ENCODE assay signal across 1 cellular context in the genomic region with DNA sequence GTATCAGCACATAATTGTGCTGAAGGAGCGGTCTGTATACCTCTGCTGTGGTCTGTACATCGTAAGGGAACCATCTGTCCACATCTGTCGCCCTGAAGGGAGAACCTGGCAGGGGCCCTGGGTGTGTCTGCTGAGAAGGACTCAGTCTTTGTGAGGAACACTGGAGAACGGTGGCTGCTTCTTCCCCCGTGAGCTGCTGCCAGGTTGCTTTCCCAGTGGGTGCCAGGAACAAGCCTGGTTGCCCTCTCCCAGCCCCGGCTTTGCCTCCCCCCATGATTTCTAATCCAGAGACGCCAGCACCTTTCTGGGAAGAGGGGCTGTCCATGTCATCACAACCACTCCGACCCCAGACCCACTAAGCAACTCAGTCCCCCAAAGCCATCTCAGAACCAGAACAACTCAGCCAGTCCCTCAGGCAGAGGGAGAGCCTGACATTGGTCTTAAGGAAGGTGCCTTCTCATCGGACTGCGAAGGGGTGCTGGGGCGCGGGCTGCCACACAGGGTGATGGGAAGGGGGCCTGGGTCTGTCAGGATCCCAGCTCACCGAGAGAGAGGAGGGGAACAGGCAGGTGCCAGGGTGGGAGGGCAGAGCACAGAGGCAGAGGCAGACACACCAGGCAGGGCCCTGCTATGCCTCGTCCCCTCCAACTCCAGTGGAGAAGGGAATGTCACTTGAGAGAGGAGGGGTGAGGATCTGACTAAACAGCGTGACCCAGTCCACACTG.
TF ChIP-seq lines count a peak whose summit lies in the region.

No MANE protein-coding gene starts in this region.

TF ChIP-seq in IMR-90, 13 proteins besides CTCF, POLR2A, EP300 and RAD21:
- TF ChIP-seq MAZ (IDR thresholded peaks at IDR 0.05; ENCODE audit: borderline replicate concordance, low read depth, low read length) (no peak), BHLHE40 (IDR thresholded peaks at IDR 0.05; ENCODE audit: low read depth, low read length) (no peak), RFX5 (IDR thresholded peaks at IDR 0.05; ENCODE audit: low read depth, low read length) (no peak), RCOR1 (IDR thresholded peaks at IDR 0.05; ENCODE audit: insufficient replicate concordance, low read length) (no peak), MAFK (IDR thresholded peaks at IDR 0.05; ENCODE audit: low read depth, low read length) (no peak), FOS (IDR thresholded peaks at IDR 0.05; ENCODE audit: low read depth, low read length) (no peak), CHD1 (IDR thresholded peaks at IDR 0.05; ENCODE audit: low read depth, low read length) (no peak), MXI1 (IDR thresholded peaks at IDR 0.05; ENCODE audit: borderline replicate concordance, low read depth, low read length) (no peak), NFE2L2 (IDR thresholded peaks at IDR 0.05; ENCODE audit: low read depth, low read length) (no peak), SMC3 (IDR thresholded peaks at IDR 0.05; ENCODE audit: low read depth, low read length) (no peak), CEBPB (IDR thresholded peaks at IDR 0.05; ENCODE audit: low read depth, low read length) (no peak)
- TF ChIP-seq, protein P1, sequence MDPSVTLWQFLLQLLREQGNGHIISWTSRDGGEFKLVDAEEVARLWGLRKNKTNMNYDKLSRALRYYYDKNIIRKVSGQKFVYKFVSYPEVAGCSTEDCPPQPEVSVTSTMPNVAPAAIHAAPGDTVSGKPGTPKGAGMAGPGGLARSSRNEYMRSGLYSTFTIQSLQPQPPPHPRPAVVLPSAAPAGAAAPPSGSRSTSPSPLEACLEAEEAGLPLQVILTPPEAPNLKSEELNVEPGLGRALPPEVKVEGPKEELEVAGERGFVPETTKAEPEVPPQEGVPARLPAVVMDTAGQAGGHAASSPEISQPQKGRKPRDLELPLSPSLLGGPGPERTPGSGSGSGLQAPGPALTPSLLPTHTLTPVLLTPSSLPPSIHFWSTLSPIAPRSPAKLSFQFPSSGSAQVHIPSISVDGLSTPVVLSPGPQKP (IDR thresholded peaks at IDR 0.05; ENCODE audit: borderline replicate concordance, low read depth, low read length): no peak
- TF ChIP-seq, protein P2, sequence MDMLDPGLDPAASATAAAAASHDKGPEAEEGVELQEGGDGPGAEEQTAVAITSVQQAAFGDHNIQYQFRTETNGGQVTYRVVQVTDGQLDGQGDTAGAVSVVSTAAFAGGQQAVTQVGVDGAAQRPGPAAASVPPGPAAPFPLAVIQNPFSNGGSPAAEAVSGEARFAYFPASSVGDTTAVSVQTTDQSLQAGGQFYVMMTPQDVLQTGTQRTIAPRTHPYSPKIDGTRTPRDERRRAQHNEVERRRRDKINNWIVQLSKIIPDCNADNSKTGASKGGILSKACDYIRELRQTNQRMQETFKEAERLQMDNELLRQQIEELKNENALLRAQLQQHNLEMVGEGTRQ (IDR thresholded peaks at IDR 0.05; ENCODE audit: low read depth, low read length): no peak
TF ChIP-seq in IMR-90: peak in this region for 0.
